In the genomic region with DNA sequence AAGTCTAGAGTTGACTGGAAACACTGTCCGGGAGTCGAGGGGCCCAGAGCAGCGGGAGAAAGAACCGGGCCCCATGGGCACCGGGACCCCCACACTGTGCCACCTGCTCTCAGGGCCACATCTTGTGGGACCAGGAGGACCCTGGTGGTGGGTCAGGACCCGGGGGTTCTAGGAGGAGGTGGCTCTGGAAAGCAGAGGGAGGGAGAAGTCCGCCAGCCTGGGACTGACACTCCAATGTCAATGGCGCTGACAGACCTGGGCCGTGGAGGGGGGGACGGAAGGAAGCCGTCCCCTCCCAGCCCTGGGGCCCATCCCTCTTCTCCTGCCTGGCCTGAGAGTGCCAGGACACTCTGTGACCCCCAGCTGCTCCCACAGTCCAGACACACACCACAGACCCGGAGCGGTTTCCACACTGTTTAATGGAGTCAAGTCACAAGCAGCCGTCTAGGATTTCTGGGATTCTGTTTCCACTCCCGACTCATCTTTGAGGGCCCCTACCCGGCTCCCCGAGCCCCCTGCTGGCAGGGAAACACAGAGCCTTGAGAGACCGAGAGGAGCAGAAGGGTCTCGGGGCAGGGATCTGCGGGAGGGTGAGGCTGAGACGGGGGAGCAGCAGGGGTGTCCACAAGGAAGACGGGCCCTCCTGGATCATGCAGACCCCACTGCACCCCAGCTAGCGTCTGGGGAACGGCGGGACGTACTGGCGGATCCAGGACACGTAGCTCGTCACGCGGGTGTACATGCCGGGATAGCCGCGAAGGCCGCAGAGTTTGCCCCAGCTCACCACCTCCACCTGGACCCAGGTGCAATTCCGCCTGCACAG, we compare ENCODE assay signal across 23 cellular contexts. TPM values are rescaled to one million over a fixed set of nuclear protein-coding genes. Genes with fewer than 3 reads are reported as not detected.
DNase-seq lines count a peak whose midpoint lies in the region; ATAC-seq, FAIRE-seq and TF ChIP-seq lines count a peak whose summit lies in the region.
"Had no signal": no experiment of that assay in that cellular context is flagged by ENCODE, and none has a peak within 500 bp of the region (broad histone marks: within the 10 kb centered on the region; RNA-seq: fewer than 3 reads in every experiment).

No MANE protein-coding gene starts in this region.

- ATAC-seq in HepG2, result no peak
- no peak for ATAC-seq in right lobe of liver
- no peak for ATAC-seq in activated T-cell treated with anti-CD3 and anti-CD28 coated beads, Interleukin-2, amount 50 U/mL, for 72 hours (replicated peaks in 1 of 2)
- ATAC-seq in HG02885 (IDR thresholded peaks at IDR 0.05; ENCODE audit: poor library complexity, unreplicated experiment), result no peak
- ATAC-seq: left cardiac atrium had no signal

- H3K27ac ChIP-seq in HepG2 (ENCODE audit: extremely low read length, insufficient read depth, low read length) (no peak overlapping the region), right lobe of liver (no peak overlapping the region)
- H3K27ac ChIP-seq: A549, right atrium auricular region, upper lobe of left lung had no signal

- H3K36me3 ChIP-seq in HepG2 (replicated peaks in 1 of 2; ENCODE audit: control insufficient read depth in 1 of 2, insufficient read depth in 2 of 2, low read length in 2 of 2), result no peaks in the 10 kb centered on the region
- H3K36me3 ChIP-seq in right lobe of liver, result no peaks in the 10 kb centered on the region
- H3K36me3 ChIP-seq: BLaER1 treated with 17β-estradiol and CSF1 and Interleukin-3, amounts not matched to agents 10 nM and 100 nM; right atrium auricular region; upper lobe of left lung had no signal

- no TSS peak for BruUV-seq in HepG2 (replicated peaks; lab: Mats Ljungman, UMichigan)

- TF ChIP-seq CTCF in HepG2 (CRISPR knock-in tag; IDR thresholded peaks at IDR 0.05) (no peak), right lobe of liver (IDR thresholded peaks at IDR 0.05) (no peak), epithelial cell of proximal tubule (conservative IDR thresholded peaks at IDR 0.05; ENCODE audit: low read depth, low read length) (peak; percentile 20)

- H3K27me3 Mint-ChIP-seq in activated T-cell treated with anti-CD3 and anti-CD28 coated beads, Interleukin-2, amount 50 U/mL, for 72 hours (ENCODE audit: low read depth), result peaks cover 21% of the 10 kb centered on the region

- CTCF ChIA-PET in HepG2 (lab: Yijun Ruan, JAX; ENCODE audit: low intra/inter-chr PET ratio, low total read pairs), result no interaction called here

- FAIRE-seq in HepG2 (lab: Jason Lieb, UNC), result no peak
- FAIRE-seq: A549, TTC549 had no signal

- TF ChIP-seq RAD21 in HepG2 (CRISPR knock-in tag; IDR thresholded peaks at IDR 0.05), result no peak

- no peak overlapping the region for H3K27ac Mint-ChIP-seq in activated T-cell treated with anti-CD3 and anti-CD28 coated beads, Interleukin-2, amount 50 U/mL, for 72 hours
- H3K27ac Mint-ChIP-seq: activated naive CD4-positive, alpha-beta T cell treated with anti-CD3 and anti-CD28 coated beads, Interleukin-2, amount 10 ng/mL, durations not matched to agents 7 days and 5 days; memory B cell; naive B cell had no signal

- H4K20me1 ChIP-seq in HepG2 (ENCODE audit: insufficient read depth, low read length), result no peaks in the 10 kb centered on the region
- H4K20me1 ChIP-seq: BLaER1 treated with 17β-estradiol and CSF1 and Interleukin-3, amounts not matched to agents 10 nM and 100 nM had no signal

- POLR2A ChIA-PET in HepG2 (lab: Yijun Ruan, JAX), result no interaction called here

- WGBS in HepG2 (ENCODE audit: low lambda C conversion rate), result 23% methylated on average over 23 of the region's 36 CpGs
- 61% methylated on average over 10 of the region's 36 CpGs for WGBS in right lobe of liver (ENCODE audit: insufficient coverage, low coverage, low lambda C conversion rate, missing lambda C conversion rate)

- peaks cover 29% of the 10 kb centered on the region for H3K4me1 ChIP-seq in HepG2 (ENCODE audit: insufficient read depth, low read length)
- H3K4me1 ChIP-seq in right lobe of liver, result peaks cover 0 to 9% (median 2%) of the 10 kb centered on the region in 4 donors

- no peak overlapping the region for H3K4me2 ChIP-seq in HepG2 (ENCODE audit: low read depth, low read length)
- H3K4me2 ChIP-seq: A549 had no signal

- intact Hi-C loops in HepG2 (cut with micrococcal nuclease; ENCODE audit: unreplicated experiment), result no loop called here
- intact Hi-C loops in right lobe of liver (cut with DNase I), result no loop called here

- DNase-seq in HepG2 (ENCODE audit: low spot score) (no peak), right lobe of liver (no peak), epithelial cell of proximal tubule (ENCODE audit: low read depth) (no peak), mesenteric fat pad (ENCODE audit: low spot score) (no peak)
- DNase-seq in activated T-cell treated with anti-CD3 and anti-CD28 coated beads, Interleukin-2, amount 50 U/mL, for 72 hours, result no peak
- DNase-seq: activated naive CD4-positive, alpha-beta T cell treated with anti-CD3 and anti-CD28 coated beads, Interleukin-2, amount 10 ng/mL, durations not matched to agents 7 days and 5 days; amygdala; Kasumi-1; left cardiac atrium; naive B cell; NCI-H1694 treated with DMSO at 0.1 percent for 48 hours; NCI-H748 treated with DMSO at 0.1 percent for 48 hours; Right ventricle myocardium superior had no signal

- no peaks in the 10 kb centered on the region for H3K9me3 Mint-ChIP-seq in activated T-cell treated with anti-CD3 and anti-CD28 coated beads, Interleukin-2, amount 50 U/mL, for 72 hours
- H3K9me3 Mint-ChIP-seq: activated naive CD4-positive, alpha-beta T cell treated with anti-CD3 and anti-CD28 coated beads, Interleukin-2, amount 10 ng/mL, durations not matched to agents 7 days and 5 days; memory B cell; naive B cell had no signal

- TF ChIP-seq EP300 in HepG2 (IDR thresholded peaks at IDR 0.05; ENCODE audit: low read depth in 2 of 2, low read length in 2 of 2) (no peak), HepG2 (CRISPR knock-in tag; IDR thresholded peaks at IDR 0.05; ENCODE audit: borderline replicate concordance) (no peak)

- H3K9me3 ChIP-seq in HepG2 (ENCODE audit: low read length), result no peaks in the 10 kb centered on the region
- no peaks in the 10 kb centered on the region for H3K9me3 ChIP-seq in right lobe of liver
- H3K9me3 ChIP-seq: A549; BLaER1 treated with 17β-estradiol and CSF1 and Interleukin-3, amounts not matched to agents 10 nM and 100 nM; right atrium auricular region; upper lobe of left lung had no signal

- TF ChIP-seq POLR2A in HepG2 (IDR thresholded peaks at IDR 0.05; ENCODE audit: insufficient read depth in 1 of 2, low read depth in 2 of 2, low read length in 2 of 2), result no peak
- no peak for TF ChIP-seq POLR2A in right lobe of liver (IDR thresholded peaks at IDR 0.05)

- H3K27me3 ChIP-seq in HepG2 (ENCODE audit: control insufficient read depth in 1 of 2, insufficient read depth in 2 of 2, low read length in 2 of 2), result peaks cover 28 to 80% of the 10 kb centered on the region in 2 experiments
- no peaks in the 10 kb centered on the region for H3K27me3 ChIP-seq in right lobe of liver

- H3K9ac ChIP-seq in HepG2 (ENCODE audit: insufficient read depth, low read depth, low read length), result no peak overlapping the region
- H3K9ac ChIP-seq: BLaER1 treated with 17β-estradiol and CSF1 and Interleukin-3, amounts not matched to agents 10 nM and 100 nM had no signal

- H3K4me1 Mint-ChIP-seq in activated T-cell treated with anti-CD3 and anti-CD28 coated beads, Interleukin-2, amount 50 U/mL, for 72 hours (ENCODE audit: low read depth), result no peaks in the 10 kb centered on the region
- H3K4me1 Mint-ChIP-seq: activated naive CD4-positive, alpha-beta T cell treated with anti-CD3 and anti-CD28 coated beads, Interleukin-2, amount 10 ng/mL, durations not matched to agents 7 days and 5 days had no signal

- H3K4me3 ChIP-seq in HepG2 (replicated peaks in 1 of 3; ENCODE audit: insufficient read depth in 1 of 3, low read depth in 2 of 3, low read length in 3 of 3) (no peak overlapping the region), right lobe of liver (no peak overlapping the region), epithelial cell of proximal tubule (ENCODE audit: low read depth, low read length) (no peak overlapping the region)
- H3K4me3 ChIP-seq: A549; BLaER1 treated with 17β-estradiol and CSF1 and Interleukin-3, amounts not matched to agents 10 nM and 100 nM; right atrium auricular region; upper lobe of left lung had no signal

- no peak overlapping the region for H3K4me3 Mint-ChIP-seq in activated T-cell treated with anti-CD3 and anti-CD28 coated beads, Interleukin-2, amount 50 U/mL, for 72 hours
- H3K4me3 Mint-ChIP-seq: activated naive CD4-positive, alpha-beta T cell treated with anti-CD3 and anti-CD28 coated beads, Interleukin-2, amount 10 ng/mL, durations not matched to agents 7 days and 5 days; memory B cell; naive B cell had no signal

- H3K79me2 ChIP-seq in HepG2 (ENCODE audit: insufficient read depth, low read length), result no peaks in the 10 kb centered on the region

- in situ Hi-C loops in HepG2 (cut with HindIII; ENCODE audit: extremely low pct_ligation_motif_present, low pct_unique_long_range_greater_than_20kb), result no loop called here

- no peak overlapping the region for H2AFZ ChIP-seq in HepG2 (ENCODE audit: low read length)

- H3K36me3 Mint-ChIP-seq in activated T-cell treated with anti-CD3 and anti-CD28 coated beads, Interleukin-2, amount 50 U/mL, for 72 hours (ENCODE audit: insufficient read depth in 2 of 2), result no peaks in the 10 kb centered on the region
- H3K36me3 Mint-ChIP-seq: activated naive CD4-positive, alpha-beta T cell treated with anti-CD3 and anti-CD28 coated beads, Interleukin-2, amount 10 ng/mL, durations not matched to agents 7 days and 5 days; memory B cell; naive B cell had no signal

RNA-seq across cellular contexts. Expression of a gene that starts 23.6 kb away (rescaled TPM):
- total RNA-seq in HepG2 (2016; rRNA removed; fragmentation: Illumina TruSeq; extraction: Trizol), result 75.8 and 87.9 TPM in 2 replicates
- 35.5 and 39.4 TPM in 2 replicates for total RNA-seq in HepG2 (2016; cell fraction: cytosol; rRNA removed; fragmentation: Illumina TruSeq; extraction: Trizol; ENCODE audit: low read depth)
- total RNA-seq in HepG2 (2016; cell fraction: insoluble cytoplasmic fraction; rRNA removed; fragmentation: Illumina TruSeq; extraction: Trizol), result 66.6 and 79.8 TPM in 2 replicates
- total RNA-seq in HepG2 (2016; cell fraction: membrane; rRNA removed; fragmentation: Illumina TruSeq; extraction: Trizol), result 55.4 and 63.3 TPM in 2 replicates
- total RNA-seq in HepG2 (2016; cell fraction: nucleus; rRNA removed; fragmentation: Illumina TruSeq; extraction: Trizol), result 41.5 and 41.7 TPM in 2 replicates
- 79.5 and 98.9 TPM in 2 replicates for polyA plus RNA-seq in HepG2 (2011; rRNA removed)
- polyA plus RNA-seq in HepG2 (2011; cell fraction: cytosol; rRNA removed), result 57.9 and 77.8 TPM in 2 replicates
- 115 and 128 TPM in 2 replicates for polyA plus RNA-seq in HepG2 (2011; cell fraction: nucleus; rRNA removed)
- 91.6 and 108 TPM in 2 replicates for polyA plus RNA-seq in HepG2 (2012)
- polyA plus RNA-seq in HepG2 (2016; cell fraction: cytosol; fragmentation: Illumina TruSeq; extraction: Trizol; ENCODE audit: low read depth), result 94.9 and 118 TPM in 2 replicates
- 181 and 205 TPM in 2 replicates for polyA plus RNA-seq in HepG2 (2016; cell fraction: insoluble cytoplasmic fraction; fragmentation: Illumina TruSeq; extraction: Trizol; ENCODE audit: low read depth)
- polyA plus RNA-seq in HepG2 (2016; cell fraction: membrane; fragmentation: Illumina TruSeq; extraction: Trizol; ENCODE audit: low read depth), result 118 and 119 TPM in 2 replicates
- 163 and 194 TPM in 2 replicates for polyA plus RNA-seq in HepG2 (2016; cell fraction: nucleus; fragmentation: Illumina TruSeq; extraction: Trizol; ENCODE audit: insufficient read depth, low read depth)
- polyA minus RNA-seq in HepG2 (2011; rRNA and poly(A)+ RNA removed; ENCODE audit: low replicate concordance), result 39.2 and 48.3 TPM in 2 replicates
- polyA minus RNA-seq in HepG2 (2011; cell fraction: cytosol; rRNA and poly(A)+ RNA removed), result 54.8 and 55.8 TPM in 2 replicates
- 63.8 and 72.6 TPM in 2 replicates for polyA minus RNA-seq in HepG2 (2011; cell fraction: nucleus; rRNA and poly(A)+ RNA removed)
- total RNA-seq in right lobe of liver, result 10 to 100 TPM; 25.0 to 48.0 (median 39.3) TPM
- total RNA-seq in epithelial cell of proximal tubule, result 97.0 and 112 TPM in 2 replicates
- 91.9 TPM for total RNA-seq in mesenteric fat pad
- 100 to 1,000 TPM; 225 to 231 TPM for total RNA-seq in activated T-cell treated with anti-CD3 and anti-CD28 coated beads, Interleukin-2, amount 50 U/mL, for 72 hours

RNA-seq across cellular contexts. Expression of a gene that starts 30.0 kb away (rescaled TPM):
- total RNA-seq in HepG2 (2016; rRNA removed; fragmentation: Illumina TruSeq; extraction: Trizol), result not detected in 2 replicates
- total RNA-seq in HepG2 (2016; cell fraction: cytosol; rRNA removed; fragmentation: Illumina TruSeq; extraction: Trizol; ENCODE audit: low read depth), result not detected in 2 replicates
- total RNA-seq in HepG2 (2016; cell fraction: insoluble cytoplasmic fraction; rRNA removed; fragmentation: Illumina TruSeq; extraction: Trizol), result not detected in 2 replicates
- total RNA-seq in HepG2 (2016; cell fraction: membrane; rRNA removed; fragmentation: Illumina TruSeq; extraction: Trizol), result not detected in 2 replicates
- total RNA-seq in HepG2 (2016; cell fraction: nucleus; rRNA removed; fragmentation: Illumina TruSeq; extraction: Trizol), result not detected in 2 replicates
- polyA plus RNA-seq in HepG2 (2011; rRNA removed), result not detected in 2 replicates
- not detected in 2 replicates for polyA plus RNA-seq in HepG2 (2011; cell fraction: cytosol; rRNA removed)
- polyA plus RNA-seq in HepG2 (2011; cell fraction: nucleus; rRNA removed), result not detected in 2 replicates
- polyA plus RNA-seq in HepG2 (2012), result not detected in 2 replicates
- polyA plus RNA-seq in HepG2 (2016; cell fraction: cytosol; fragmentation: Illumina TruSeq; extraction: Trizol; ENCODE audit: low read depth), result not detected in 2 replicates
- polyA plus RNA-seq in HepG2 (2016; cell fraction: insoluble cytoplasmic fraction; fragmentation: Illumina TruSeq; extraction: Trizol; ENCODE audit: low read depth), result not detected in 2 replicates
- polyA plus RNA-seq in HepG2 (2016; cell fraction: membrane; fragmentation: Illumina TruSeq; extraction: Trizol; ENCODE audit: low read depth), result not detected in 2 replicates
- polyA plus RNA-seq in HepG2 (2016; cell fraction: nucleus; fragmentation: Illumina TruSeq; extraction: Trizol; ENCODE audit: insufficient read depth, low read depth), result not detected in 2 replicates
- not detected in 2 replicates for polyA minus RNA-seq in HepG2 (2011; rRNA and poly(A)+ RNA removed; ENCODE audit: low replicate concordance)
- polyA minus RNA-seq in HepG2 (2011; cell fraction: cytosol; rRNA and poly(A)+ RNA removed), result not detected in 2 replicates
- polyA minus RNA-seq in HepG2 (2011; cell fraction: nucleus; rRNA and poly(A)+ RNA removed), result not detected in 2 replicates
- total RNA-seq in right lobe of liver, result not detected
- total RNA-seq in epithelial cell of proximal tubule, result not detected in 2 replicates
- total RNA-seq in mesenteric fat pad, result not detected
- total RNA-seq in activated T-cell treated with anti-CD3 and anti-CD28 coated beads, Interleukin-2, amount 50 U/mL, for 72 hours, result not detected
- total RNA-seq: Daoy, OCI-LY7, osteocyte had no signal
- polyA plus RNA-seq: A549 had no signal

RNA-seq across cellular contexts. Expression of a gene that starts 45.4 kb away (rescaled TPM):
- total RNA-seq in HepG2 (2016; rRNA removed; fragmentation: Illumina TruSeq; extraction: Trizol) (not detected in 2 replicates), right lobe of liver (1 to 10 TPM in 1 of 6 experiments, under 1 TPM in 4, not detected in 1; 0.39 to 1.1 (median 0.81) TPM), epithelial cell of proximal tubule (not detected in 2 replicates), mesenteric fat pad (10.7 TPM)
- total RNA-seq in HepG2 (2016; cell fraction: cytosol; rRNA removed; fragmentation: Illumina TruSeq; extraction: Trizol; ENCODE audit: low read depth), result not detected in 2 replicates
- not detected in 2 replicates for total RNA-seq in HepG2 (2016; cell fraction: insoluble cytoplasmic fraction; rRNA removed; fragmentation: Illumina TruSeq; extraction: Trizol)
- not detected in 2 replicates for total RNA-seq in HepG2 (2016; cell fraction: membrane; rRNA removed; fragmentation: Illumina TruSeq; extraction: Trizol)
- total RNA-seq in HepG2 (2016; cell fraction: nucleus; rRNA removed; fragmentation: Illumina TruSeq; extraction: Trizol), result not detected in 2 replicates
- 0.05 and 0.12 TPM in 2 replicates for polyA plus RNA-seq in HepG2 (2011; rRNA removed)
- 0.13 and 0.16 TPM in 2 replicates for polyA plus RNA-seq in HepG2 (2011; cell fraction: cytosol; rRNA removed)
- polyA plus RNA-seq in HepG2 (2011; cell fraction: nucleus; rRNA removed), result 0.35 TPM in 1 of 2 replicates, not detected in the other
- polyA plus RNA-seq in HepG2 (2012), result not detected in 2 replicates
- polyA plus RNA-seq in HepG2 (2016; cell fraction: cytosol; fragmentation: Illumina TruSeq; extraction: Trizol; ENCODE audit: low read depth), result not detected in 2 replicates
- polyA plus RNA-seq in HepG2 (2016; cell fraction: insoluble cytoplasmic fraction; fragmentation: Illumina TruSeq; extraction: Trizol; ENCODE audit: low read depth), result not detected in 2 replicates
- not detected in 2 replicates for polyA plus RNA-seq in HepG2 (2016; cell fraction: membrane; fragmentation: Illumina TruSeq; extraction: Trizol; ENCODE audit: low read depth)
- polyA plus RNA-seq in HepG2 (2016; cell fraction: nucleus; fragmentation: Illumina TruSeq; extraction: Trizol; ENCODE audit: insufficient read depth, low read depth), result not detected in 2 replicates
- polyA minus RNA-seq in HepG2 (2011; rRNA and poly(A)+ RNA removed; ENCODE audit: low replicate concordance), result not detected in 2 replicates
- polyA minus RNA-seq in HepG2 (2011; cell fraction: cytosol; rRNA and poly(A)+ RNA removed), result not detected in 2 replicates
- not detected in 2 replicates for polyA minus RNA-seq in HepG2 (2011; cell fraction: nucleus; rRNA and poly(A)+ RNA removed)
- total RNA-seq in activated T-cell treated with anti-CD3 and anti-CD28 coated beads, Interleukin-2, amount 50 U/mL, for 72 hours, result under 1 TPM in 1 of 2 donors, not detected in 1; 0.28 TPM
- total RNA-seq: Daoy, OCI-LY7, osteocyte had no signal
- polyA plus RNA-seq: A549 had no signal

RNA-seq across cellular contexts. Expression of a gene that starts 47.6 kb away (rescaled TPM):
- total RNA-seq in HepG2 (2016; rRNA removed; fragmentation: Illumina TruSeq; extraction: Trizol) (2.0 and 3.2 TPM in 2 replicates), right lobe of liver (1 to 10 TPM; 5.4 to 7.6 (median 5.8) TPM), epithelial cell of proximal tubule (1.5 and 3.9 TPM in 2 replicates), mesenteric fat pad (1.3 TPM)
- 0.40 and 0.79 TPM in 2 replicates for total RNA-seq in HepG2 (2016; cell fraction: cytosol; rRNA removed; fragmentation: Illumina TruSeq; extraction: Trizol; ENCODE audit: low read depth)
- total RNA-seq in HepG2 (2016; cell fraction: insoluble cytoplasmic fraction; rRNA removed; fragmentation: Illumina TruSeq; extraction: Trizol), result 1.2 and 2.4 TPM in 2 replicates
- 0.80 and 1.3 TPM in 2 replicates for total RNA-seq in HepG2 (2016; cell fraction: membrane; rRNA removed; fragmentation: Illumina TruSeq; extraction: Trizol)
- 2.8 and 4.0 TPM in 2 replicates for total RNA-seq in HepG2 (2016; cell fraction: nucleus; rRNA removed; fragmentation: Illumina TruSeq; extraction: Trizol)
- 5.7 and 9.1 TPM in 2 replicates for polyA plus RNA-seq in HepG2 (2011; rRNA removed)
- polyA plus RNA-seq in HepG2 (2011; cell fraction: cytosol; rRNA removed), result 2.2 and 2.3 TPM in 2 replicates
- polyA plus RNA-seq in HepG2 (2011; cell fraction: nucleus; rRNA removed), result 91.6 and 123 TPM in 2 replicates
- polyA plus RNA-seq in HepG2 (2012), result 3.7 and 4.3 TPM in 2 replicates
- 0.31 and 0.35 TPM in 2 replicates for polyA plus RNA-seq in HepG2 (2016; cell fraction: cytosol; fragmentation: Illumina TruSeq; extraction: Trizol; ENCODE audit: low read depth)
- polyA plus RNA-seq in HepG2 (2016; cell fraction: insoluble cytoplasmic fraction; fragmentation: Illumina TruSeq; extraction: Trizol; ENCODE audit: low read depth), result 1.0 and 2.5 TPM in 2 replicates
- polyA plus RNA-seq in HepG2 (2016; cell fraction: membrane; fragmentation: Illumina TruSeq; extraction: Trizol; ENCODE audit: low read depth), result 0.46 and 0.62 TPM in 2 replicates
- 5.9 and 9.4 TPM in 2 replicates for polyA plus RNA-seq in HepG2 (2016; cell fraction: nucleus; fragmentation: Illumina TruSeq; extraction: Trizol; ENCODE audit: insufficient read depth, low read depth)
- 0.40 and 7.9 TPM in 2 replicates for polyA minus RNA-seq in HepG2 (2011; rRNA and poly(A)+ RNA removed; ENCODE audit: low replicate concordance)
- polyA minus RNA-seq in HepG2 (2011; cell fraction: cytosol; rRNA and poly(A)+ RNA removed), result 2.1 and 2.6 TPM in 2 replicates
- 12.2 and 20.9 TPM in 2 replicates for polyA minus RNA-seq in HepG2 (2011; cell fraction: nucleus; rRNA and poly(A)+ RNA removed)
- total RNA-seq in activated T-cell treated with anti-CD3 and anti-CD28 coated beads, Interleukin-2, amount 50 U/mL, for 72 hours, result 1 to 10 TPM in 1 of 2 donors, under 1 TPM in 1; 0.26 to 1.1 TPM

RNA-seq across cellular contexts. Expression of a gene that starts 55.9 kb away (rescaled TPM):
- total RNA-seq in HepG2 (2016; rRNA removed; fragmentation: Illumina TruSeq; extraction: Trizol) (not detected in 2 replicates), right lobe of liver (1 to 10 TPM in 2 of 6 experiments, under 1 TPM in 2, not detected in 2; 0.24 to 1.6 (median 0.83) TPM), epithelial cell of proximal tubule (not detected in 2 replicates), mesenteric fat pad (22.1 TPM)
- not detected in 2 replicates for total RNA-seq in HepG2 (2016; cell fraction: cytosol; rRNA removed; fragmentation: Illumina TruSeq; extraction: Trizol; ENCODE audit: low read depth)
- not detected in 2 replicates for total RNA-seq in HepG2 (2016; cell fraction: insoluble cytoplasmic fraction; rRNA removed; fragmentation: Illumina TruSeq; extraction: Trizol)
- total RNA-seq in HepG2 (2016; cell fraction: membrane; rRNA removed; fragmentation: Illumina TruSeq; extraction: Trizol), result not detected in 2 replicates
- not detected in 2 replicates for total RNA-seq in HepG2 (2016; cell fraction: nucleus; rRNA removed; fragmentation: Illumina TruSeq; extraction: Trizol)
- 0.14 TPM in 1 of 2 replicates, not detected in the other for polyA plus RNA-seq in HepG2 (2011; rRNA removed)
- polyA plus RNA-seq in HepG2 (2011; cell fraction: cytosol; rRNA removed), result 0.14 and 0.15 TPM in 2 replicates
- polyA plus RNA-seq in HepG2 (2011; cell fraction: nucleus; rRNA removed), result 0.11 TPM in 1 of 2 replicates, not detected in the other
- polyA plus RNA-seq in HepG2 (2012), result not detected in 2 replicates
- not detected in 2 replicates for polyA plus RNA-seq in HepG2 (2016; cell fraction: cytosol; fragmentation: Illumina TruSeq; extraction: Trizol; ENCODE audit: low read depth)
- polyA plus RNA-seq in HepG2 (2016; cell fraction: insoluble cytoplasmic fraction; fragmentation: Illumina TruSeq; extraction: Trizol; ENCODE audit: low read depth), result not detected in 2 replicates
- polyA plus RNA-seq in HepG2 (2016; cell fraction: membrane; fragmentation: Illumina TruSeq; extraction: Trizol; ENCODE audit: low read depth), result not detected in 2 replicates
- not detected in 2 replicates for polyA plus RNA-seq in HepG2 (2016; cell fraction: nucleus; fragmentation: Illumina TruSeq; extraction: Trizol; ENCODE audit: insufficient read depth, low read depth)
- polyA minus RNA-seq in HepG2 (2011; rRNA and poly(A)+ RNA removed; ENCODE audit: low replicate concordance), result not detected in 2 replicates
- polyA minus RNA-seq in HepG2 (2011; cell fraction: cytosol; rRNA and poly(A)+ RNA removed), result not detected in 2 replicates
- not detected in 2 replicates for polyA minus RNA-seq in HepG2 (2011; cell fraction: nucleus; rRNA and poly(A)+ RNA removed)
- total RNA-seq in activated T-cell treated with anti-CD3 and anti-CD28 coated beads, Interleukin-2, amount 50 U/mL, for 72 hours, result under 1 TPM in 1 of 2 donors, not detected in 1; 0.60 TPM
- total RNA-seq: Daoy, OCI-LY7, osteocyte had no signal
- polyA plus RNA-seq: A549 had no signal
